Comparison of ENCODE assay signal across 26 cellular contexts in the genomic region with DNA sequence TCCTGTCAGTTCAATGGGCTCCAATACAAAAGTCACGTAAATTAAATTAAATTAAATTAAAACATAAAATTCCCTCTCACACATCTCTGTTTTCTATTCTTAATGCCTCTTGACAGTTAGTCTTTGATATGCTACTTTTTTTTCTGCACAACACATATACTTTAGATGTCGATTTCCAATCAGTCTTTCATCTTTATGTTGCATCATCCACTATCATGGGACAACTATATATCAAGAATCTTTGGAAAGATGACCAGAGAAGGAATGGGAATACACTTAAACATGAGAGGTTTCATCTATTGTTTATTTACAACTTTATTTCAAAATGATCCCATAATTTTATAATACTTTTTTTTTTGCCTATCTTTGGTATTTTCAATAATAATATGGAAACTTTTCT.
"Had no signal": no experiment of that assay in that cellular context is flagged by ENCODE, and none has a peak within 500 bp of the region (broad histone marks: within the 10 kb centered on the region; RNA-seq: fewer than 3 reads in every experiment).

No MANE protein-coding gene starts in this region.

- H3K27ac Mint-ChIP-seq: dendritic cell treated with granulocyte-macrophage colony-stimulating factor and Interleukin-4, amounts not matched to agents 40 ng/mL and 50 ng/mL, for 4 days; naive thymus-derived CD8-positive, alpha-beta T cell; nephron progenitor cell; stimulated activated effector memory CD8-positive, alpha-beta T cell treated with anti-CD3 and anti-CD28 coated beads, Interleukin-12 subunit alpha, Interleukin-12 subunit beta, amount 100 ng/mL, for 72 hours had no signal

- DNase-seq: colonic mucosa; effector CD8-positive, alpha-beta T cell; heart left ventricle; left cardiac atrium; naive thymus-derived CD8-positive, alpha-beta T cell; occipital lobe; ovary; posterior cingulate gyrus; psoas muscle; small intestine; stimulated activated CD4-positive, alpha-beta T cell treated with anti-CD3 and anti-CD28 coated beads, Interleukin-12 subunit alpha, Interleukin-12 subunit beta, amount 100 ng/mL, for 4 hours; stimulated activated CD4-positive, alpha-beta T cell treated with anti-CD3 and anti-CD28 coated beads, Interleukin-2, amount 100 ng/mL, for 24 hours; stimulated activated CD4-positive, alpha-beta T cell treated with anti-CD3 and anti-CD28 coated beads, Interleukin-4, amount 100 ng/mL, for 24 hours; stimulated activated naive CD4-positive, alpha-beta T cell treated with Interleukin-2 at 50 U/mL for 16 hours; stomach had no signal

- H3K27me3 Mint-ChIP-seq: dendritic cell treated with granulocyte-macrophage colony-stimulating factor and Interleukin-4, amounts not matched to agents 40 ng/mL and 50 ng/mL, for 4 days had no signal

- H3K4me1 ChIP-seq: colonic mucosa, foreskin keratinocyte, gastroesophageal sphincter, heart left ventricle, left lung, psoas muscle, stomach had no signal

- ATAC-seq: esophagus mucosa; gastroesophageal sphincter; heart left ventricle; left cardiac atrium; naive thymus-derived CD8-positive, alpha-beta T cell; psoas muscle; stimulated activated effector memory CD8-positive, alpha-beta T cell treated with anti-CD3 and anti-CD28 coated beads, Interleukin-12 subunit alpha, Interleukin-12 subunit beta, amount 100 ng/mL, for 72 hours had no signal

- H3K4me3 ChIP-seq: colonic mucosa, gastroesophageal sphincter, heart left ventricle, hepatocyte, left lung, ovary, psoas muscle, stomach, thyroid gland had no signal

- H3K4me1 Mint-ChIP-seq: naive thymus-derived CD8-positive, alpha-beta T cell; stimulated activated effector memory CD8-positive, alpha-beta T cell treated with anti-CD3 and anti-CD28 coated beads, Interleukin-12 subunit alpha, Interleukin-12 subunit beta, amount 100 ng/mL, for 72 hours had no signal

- H3K9me3 ChIP-seq: colonic mucosa, gastroesophageal sphincter, heart left ventricle, left lung, ovary, psoas muscle, stomach, thyroid gland had no signal

- H3K36me3 Mint-ChIP-seq: naive thymus-derived CD8-positive, alpha-beta T cell; stimulated activated effector memory CD8-positive, alpha-beta T cell treated with anti-CD3 and anti-CD28 coated beads, Interleukin-12 subunit alpha, Interleukin-12 subunit beta, amount 100 ng/mL, for 72 hours had no signal

- H3K79me2 ChIP-seq: hepatocyte had no signal

- H3K9me3 Mint-ChIP-seq: dendritic cell treated with granulocyte-macrophage colony-stimulating factor and Interleukin-4, amounts not matched to agents 40 ng/mL and 50 ng/mL, for 4 days; endodermal cell; naive thymus-derived CD8-positive, alpha-beta T cell; nephron progenitor cell; stimulated activated effector memory CD8-positive, alpha-beta T cell treated with anti-CD3 and anti-CD28 coated beads, Interleukin-12 subunit alpha, Interleukin-12 subunit beta, amount 100 ng/mL, for 72 hours had no signal

- H3K4me2 ChIP-seq: hepatocyte had no signal

- H3K27ac ChIP-seq: colonic mucosa, epithelial cell of prostate, foreskin keratinocyte, gastroesophageal sphincter, heart left ventricle, hepatocyte, left lung, ovary, psoas muscle, stomach, thyroid gland had no signal

- H3K4me3 Mint-ChIP-seq: dendritic cell treated with granulocyte-macrophage colony-stimulating factor and Interleukin-4, amounts not matched to agents 40 ng/mL and 50 ng/mL, for 4 days; naive thymus-derived CD8-positive, alpha-beta T cell; nephron progenitor cell; stimulated activated effector memory CD8-positive, alpha-beta T cell treated with anti-CD3 and anti-CD28 coated beads, Interleukin-12 subunit alpha, Interleukin-12 subunit beta, amount 100 ng/mL, for 72 hours had no signal

- H3K27me3 ChIP-seq: colonic mucosa, foreskin keratinocyte, gastroesophageal sphincter, heart left ventricle, hepatocyte, left lung, ovary, stomach, thyroid gland had no signal

- FAIRE-seq: small intestine had no signal

- H3K36me3 ChIP-seq: colonic mucosa, gastroesophageal sphincter, heart left ventricle, left lung, ovary, stomach, thyroid gland had no signal

- H2AFZ ChIP-seq: hepatocyte had no signal
